Comparison of ENCODE assay signal across 8 cellular contexts in the genomic region with DNA sequence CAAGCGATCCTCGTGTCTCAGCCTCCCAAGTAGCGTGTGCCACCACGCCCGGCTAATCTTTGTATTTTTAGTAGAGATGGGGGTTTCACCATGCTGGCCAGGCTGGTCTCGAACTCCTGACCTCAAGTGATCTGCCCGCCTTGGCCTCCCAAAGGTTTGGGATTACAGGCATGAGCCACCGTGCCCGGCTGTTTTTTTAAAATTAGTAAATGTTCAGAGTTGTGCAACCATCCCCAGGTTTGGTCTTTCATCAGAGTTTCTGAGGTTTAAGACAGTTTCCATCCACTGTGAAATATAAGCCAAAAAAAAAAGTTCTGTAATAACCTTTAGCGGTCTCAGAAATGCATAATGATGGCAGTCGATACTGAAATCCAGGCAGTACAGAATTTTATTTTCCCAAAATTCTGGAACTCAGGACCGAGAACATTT. TPM values are rescaled to one million over a fixed set of nuclear protein-coding genes. Genes with fewer than 3 reads are reported as not detected.
DNase-seq lines count a peak whose midpoint lies in the region; ATAC-seq, FAIRE-seq and TF ChIP-seq lines count a peak whose summit lies in the region.

No MANE protein-coding gene starts in this region.

- ATAC-seq in heart left ventricle, result no peak
- ATAC-seq in left cardiac atrium, result no peak
- ATAC-seq in stimulated activated naive CD8-positive, alpha-beta T cell treated with anti-CD3 and anti-CD28 coated beads, Interleukin-15, amount 100 ng/mL, for 72 hours, result peak; percentile 45

- no peaks in the 10 kb centered on the region for H3K9me3 Mint-ChIP-seq in activated naive CD4-positive, alpha-beta T cell treated with anti-CD3 and anti-CD28 coated beads, Interleukin-2, amount 50 U/mL, for 24 hours
- no peaks in the 10 kb centered on the region for H3K9me3 Mint-ChIP-seq in stimulated activated naive CD8-positive, alpha-beta T cell treated with anti-CD3 and anti-CD28 coated beads, Interleukin-15, amount 100 ng/mL, for 72 hours

- intact Hi-C loops in heart left ventricle (cut with DNase I), result loop anchor here in 3 of 10 donors (5.0 to 10.0 kb wide), 3 partner anchors 53 to 126 kb away; a partner anchor contains a TSS
- intact Hi-C loops in left cardiac atrium (cut with DNase I), result no loop called here
- intact Hi-C loops in kidney (cut with DNase I), result no loop called here
- intact Hi-C loops in head of caudate nucleus (cut with DNase I), result loop anchor here (5.0 kb wide), 1 partner anchor 113 kb away; no protein-coding TSS in a partner anchor

- peaks cover 10% of the 10 kb centered on the region for H3K27me3 Mint-ChIP-seq in activated naive CD4-positive, alpha-beta T cell treated with anti-CD3 and anti-CD28 coated beads, Interleukin-2, amount 50 U/mL, for 24 hours
- H3K27me3 Mint-ChIP-seq in stimulated activated naive CD8-positive, alpha-beta T cell treated with anti-CD3 and anti-CD28 coated beads, Interleukin-15, amount 100 ng/mL, for 72 hours, result no peaks in the 10 kb centered on the region

- peaks cover 2% of the 10 kb centered on the region for H3K36me3 Mint-ChIP-seq in activated naive CD4-positive, alpha-beta T cell treated with anti-CD3 and anti-CD28 coated beads, Interleukin-2, amount 50 U/mL, for 24 hours

- peak in 2 of 5 donors; percentile 31 to 33 for DNase-seq in heart left ventricle
- no peak for DNase-seq in left cardiac atrium
- no peak for DNase-seq in kidney
- DNase-seq in stimulated activated naive CD8-positive, alpha-beta T cell treated with anti-CD3 and anti-CD28 coated beads, Interleukin-15, amount 100 ng/mL, for 72 hours, result peak; percentile 42 to 69
- DNase-seq in GOT3 (lab: John Stamatoyannopoulos, UW), result no peak
- no peak for DNase-seq in head of caudate nucleus

- H3K4me3 Mint-ChIP-seq in activated naive CD4-positive, alpha-beta T cell treated with anti-CD3 and anti-CD28 coated beads, Interleukin-2, amount 50 U/mL, for 24 hours, result peak overlapping the region; percentile 88
- peak overlapping the region; percentile 97 to 100 for H3K4me3 Mint-ChIP-seq in stimulated activated naive CD8-positive, alpha-beta T cell treated with anti-CD3 and anti-CD28 coated beads, Interleukin-15, amount 100 ng/mL, for 72 hours

- H3K9ac ChIP-seq in HUES64 (ENCODE audit: low read depth, low read length) (no peak overlapping the region), kidney (ENCODE audit: low read length in 2 of 2) (peak overlapping the region; percentile 88 to 90)

- peaks cover 38% of the 10 kb centered on the region for H3K4me1 Mint-ChIP-seq in activated naive CD4-positive, alpha-beta T cell treated with anti-CD3 and anti-CD28 coated beads, Interleukin-2, amount 50 U/mL, for 24 hours
- H3K4me1 Mint-ChIP-seq in stimulated activated naive CD8-positive, alpha-beta T cell treated with anti-CD3 and anti-CD28 coated beads, Interleukin-15, amount 100 ng/mL, for 72 hours, result peaks cover 60% of the 10 kb centered on the region

- no peak for TF ChIP-seq CTCF in heart left ventricle (IDR thresholded peaks at IDR 0.05)
- TF ChIP-seq CTCF in kidney (IDR thresholded peaks at IDR 0.05; ENCODE audit: borderline replicate concordance, extremely low read depth, insufficient read depth), result no peak

- H3K36me3 ChIP-seq in heart left ventricle (peaks cover 0 to 17% (median 13%) of the 10 kb centered on the region in 9 donors), HUES64 (ENCODE audit: insufficient read depth, low read length) (peaks cover 11% of the 10 kb centered on the region), kidney (ENCODE audit: control insufficient read depth in 1 of 2, insufficient read depth in 2 of 2, low read length in 2 of 2) (peaks cover 5 to 8% of the 10 kb centered on the region in 2 donors)

- H3K27me3 ChIP-seq in heart left ventricle, result no peaks in the 10 kb centered on the region
- H3K27me3 ChIP-seq in HUES64 (ENCODE audit: insufficient read depth, low read length), result peaks cover 6% of the 10 kb centered on the region; the same call in 1 of the 2 replicates

- H3K4me3 ChIP-seq in heart left ventricle (peak overlapping the region; percentile 2 to 67 (median 56)), HUES64 (ENCODE audit: low read length) (peak overlapping the region; percentile 50), kidney (ENCODE audit: low read length in 2 of 2) (peak overlapping the region; percentile 77 to 90)

- peak overlapping the region; percentile 81 for H3K27ac Mint-ChIP-seq in activated naive CD4-positive, alpha-beta T cell treated with anti-CD3 and anti-CD28 coated beads, Interleukin-2, amount 50 U/mL, for 24 hours
- H3K27ac Mint-ChIP-seq in stimulated activated naive CD8-positive, alpha-beta T cell treated with anti-CD3 and anti-CD28 coated beads, Interleukin-15, amount 100 ng/mL, for 72 hours, result peak overlapping the region; percentile 96 to 99

- H3K4me1 ChIP-seq in heart left ventricle (peaks cover 0 to 49% (median 25%) of the 10 kb centered on the region in 12 donors), HUES64 (ENCODE audit: insufficient read depth, low read length) (no peaks in the 10 kb centered on the region; the same call in 1 of the 2 replicates), kidney (ENCODE audit: control insufficient read depth in 1 of 2, insufficient read depth in 1 of 2, low read depth in 1 of 2, low read length in 2 of 2) (peaks cover 5 to 11% of the 10 kb centered on the region in 2 donors)

- TF ChIP-seq POLR2A in heart left ventricle (IDR thresholded peaks at IDR 0.05), result no peak

- 63 to 70% (median 64%) methylated on average over 12 of the region's 12 CpGs for WGBS in heart left ventricle, 4 donors
- 81% methylated on average over 12 of the region's 12 CpGs for WGBS in HUES64

- H3K9me3 ChIP-seq in heart left ventricle (no peaks in the 10 kb centered on the region), HUES64 (ENCODE audit: insufficient read depth, low read depth, low read length) (no peaks in the 10 kb centered on the region), kidney (ENCODE audit: control insufficient read depth in 1 of 2, low read length in 2 of 2) (no peaks in the 10 kb centered on the region)

- no peak for FAIRE-seq in kidney (lab: Jason Lieb, UNC)

- peak overlapping the region; percentile 60 to 97 (median 92) for H3K27ac ChIP-seq in heart left ventricle
- peak overlapping the region; percentile 47; the same call in 1 of the 2 replicates for H3K27ac ChIP-seq in HUES64 (ENCODE audit: low read depth, low read length)
- H3K27ac ChIP-seq in kidney (ENCODE audit: low read depth in 2 of 2, low read length in 2 of 2), result peak overlapping the region; percentile 90 to 95

RNA-seq across cellular contexts. Expression of a gene that starts 0.5 kb away (rescaled TPM):
- total RNA-seq in heart left ventricle, result 10 to 100 TPM; 10.7 to 26.3 (median 16.0) TPM
- polyA plus RNA-seq in heart left ventricle, result 10 to 100 TPM in 1 of 2 donors, 1 to 10 TPM in 1; 2.2 to 15.1 TPM
- total RNA-seq in left cardiac atrium, result 10 to 100 TPM in 1 of 2 donors, 1 to 10 TPM in 1; 9.9 to 16.5 TPM
- polyA plus RNA-seq in HUES64 (2013, experiment 1 of 2), result 0.95 TPM
- polyA plus RNA-seq in HUES64 (2013, experiment 2 of 2), result 1.8 TPM
- 16.8 TPM for total RNA-seq in kidney
- 8.4 TPM for polyA plus RNA-seq in kidney (ENCODE audit: insufficient read depth, low read depth, low replicate concordance)

RNA-seq across cellular contexts. Expression of a gene that starts 1.8 kb away (rescaled TPM):
- total RNA-seq in heart left ventricle (10 to 100 TPM; 16.2 to 38.0 (median 23.4) TPM), left cardiac atrium (10 to 100 TPM; 22.2 to 28.4 TPM), kidney (62.1 TPM)
- polyA plus RNA-seq in heart left ventricle (10 to 100 TPM; 10.9 to 15.8 TPM), kidney (ENCODE audit: insufficient read depth, low read depth, low replicate concordance) (14.2 TPM)
- 18.4 TPM for polyA plus RNA-seq in HUES64 (2013, experiment 1 of 2)
- 17.1 TPM for polyA plus RNA-seq in HUES64 (2013, experiment 2 of 2)

RNA-seq across cellular contexts. Expression of a gene that starts 52.3 kb away (rescaled TPM):
- 10 to 100 TPM; 15.1 to 33.3 (median 20.0) TPM for total RNA-seq in heart left ventricle
- polyA plus RNA-seq in heart left ventricle, result 10 to 100 TPM in 1 of 2 donors, 1 to 10 TPM in 1; 8.1 to 20.1 TPM
- 10 to 100 TPM; 23.1 to 26.1 TPM for total RNA-seq in left cardiac atrium
- 15.1 TPM for polyA plus RNA-seq in HUES64 (2013, experiment 1 of 2)
- 18.1 TPM for polyA plus RNA-seq in HUES64 (2013, experiment 2 of 2)
- total RNA-seq in kidney, result 40.8 TPM
- polyA plus RNA-seq in kidney (ENCODE audit: insufficient read depth, low read depth, low replicate concordance), result 33.2 TPM

Comparison
In these comparisons a context has a peak if more than half of its experiments do, and no peak if none do; other contexts are left out.
1. DNase-seq: peak in stimulated activated naive CD8-positive, alpha-beta T cell treated with anti-CD3 and anti-CD28 coated beads, Interleukin-15, amount 100 ng/mL, for 72 hours (2 of 2); none in left cardiac atrium (single experiment), kidney (single experiment), GOT3 (single experiment) and head of caudate nucleus (0 of 42).
2. Peak in every context shown above with its lines, with median percentiles within 50 percentile points of each other: H3K27ac ChIP-seq and H3K4me3 ChIP-seq.